7 cellular contexts compared by ENCODE assay signal in the genomic region with DNA sequence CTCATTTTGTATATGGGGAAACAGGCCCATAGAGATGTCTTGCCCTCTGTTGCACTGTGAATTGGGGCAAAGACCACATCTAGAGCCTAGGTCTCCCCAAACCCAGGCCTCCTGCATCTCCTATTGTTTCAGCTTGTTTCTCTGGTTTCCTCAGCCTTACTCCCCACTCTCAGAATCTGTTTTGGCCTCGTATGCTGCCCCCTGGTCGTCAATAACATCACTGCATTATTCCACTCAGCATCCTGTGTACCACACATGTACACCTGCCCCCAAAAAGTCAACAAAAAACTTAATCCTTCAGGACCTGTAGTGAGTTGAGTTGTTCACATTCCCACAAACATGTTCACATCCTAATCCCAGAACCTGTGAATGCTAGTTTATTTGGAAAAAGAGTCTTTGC.
DNase-seq lines count a peak whose midpoint lies in the region; ATAC-seq and TF ChIP-seq lines count a peak whose summit lies in the region.

No MANE protein-coding gene starts in this region.

- no peaks in the 10 kb centered on the region for H3K36me3 Mint-ChIP-seq in activated CD4-positive, alpha-beta T cell treated with anti-CD3 and anti-CD28 coated beads for 36 hours (ENCODE audit: low read depth)

- CTCF ChIA-PET in activated CD4-positive, alpha-beta T cell treated with anti-CD3 and anti-CD28 coated beads for 36 hours (lab: Charles Lee): no interaction called here

- H3K4me3 Mint-ChIP-seq in activated CD4-positive, alpha-beta T cell treated with anti-CD3 and anti-CD28 coated beads for 36 hours: no peak overlapping the region

- no peaks in the 10 kb centered on the region for H3K4me1 Mint-ChIP-seq in activated CD4-positive, alpha-beta T cell treated with anti-CD3 and anti-CD28 coated beads for 36 hours

- H3K4me3 ChIP-seq in epithelial cell of proximal tubule (ENCODE audit: low read depth, low read length): no peak overlapping the region

- no peak for DNase-seq in epithelial cell of proximal tubule (ENCODE audit: low read depth)
- peak; percentile 58 for DNase-seq in putamen (ENCODE audit: low spot score)
- no peak for DNase-seq in activated CD4-positive, alpha-beta T cell treated with anti-CD3 and anti-CD28 coated beads for 36 hours
- DNase-seq in activated CD8-positive, alpha-beta memory T cell treated with anti-CD3 and anti-CD28 coated beads, Interleukin-2, amount 50 U/mL, for 4 hours: no peak

- no peak overlapping the region for H3K27ac Mint-ChIP-seq in activated CD4-positive, alpha-beta T cell treated with anti-CD3 and anti-CD28 coated beads for 36 hours

- no peaks in the 10 kb centered on the region for H3K9me3 Mint-ChIP-seq in activated CD4-positive, alpha-beta T cell treated with anti-CD3 and anti-CD28 coated beads for 36 hours (ENCODE audit: low read depth)

- intact Hi-C loops in activated CD4-positive, alpha-beta T cell treated with anti-CD3 and anti-CD28 coated beads for 36 hours (cut with DNase I, micrococcal nuclease): no loop called here

- no peak for ATAC-seq in GM19324 (IDR thresholded peaks at IDR 0.05; ENCODE audit: low FRiP score, unreplicated experiment)
- ATAC-seq in activated CD4-positive, alpha-beta T cell treated with anti-CD3 and anti-CD28 coated beads for 36 hours: no peak

- POLR2A ChIA-PET in activated CD4-positive, alpha-beta T cell treated with anti-CD3 and anti-CD28 coated beads for 36 hours (lab: Charles Lee): no interaction called here

- TF ChIP-seq CTCF in GM12874 (IDR thresholded peaks at IDR 0.05; ENCODE audit: insufficient read depth, low read depth, low read length) (peak; percentile 54), LNCAP (IDR thresholded peaks at IDR 0.05) (peak; percentile 24; the same call in 1 of the 2 replicates), epithelial cell of proximal tubule (conservative IDR thresholded peaks at IDR 0.05; ENCODE audit: low read depth, low read length) (peak; percentile 69)

- peaks cover 2% of the 10 kb centered on the region for H3K27me3 Mint-ChIP-seq in activated CD4-positive, alpha-beta T cell treated with anti-CD3 and anti-CD28 coated beads for 36 hours
